1 cellular context compared by ENCODE assay signal in genomic region chr7:101165075-101165957, GRCh38.
TF ChIP-seq lines count a peak whose summit lies in the region.

TSS of gene VGF (minus strand) at chr7:101165569. CDS start at chr7:101164843, 726 bp downstream.

TF ChIP-seq in H1, 55 proteins besides CTCF, POLR2A, EP300 and RAD21 (continued from another document):
- TF ChIP-seq KDM4A (IDR thresholded peaks at IDR 0.05; ENCODE audit: low read depth, low read length, severe bottlenecking), result no peak
- no peak for TF ChIP-seq RFX5 (IDR thresholded peaks at IDR 0.05; ENCODE audit: borderline replicate concordance, low read depth, low read length)
- TF ChIP-seq EZH2 (IDR thresholded peaks at IDR 0.05; ENCODE audit: low read depth, low read length, severe bottlenecking), result no peak
- TF ChIP-seq JUND (IDR thresholded peaks at IDR 0.05; ENCODE audit: low read length), result peak; percentile 45; the same call in 1 of the 2 replicates
- TF ChIP-seq EGR1 (IDR thresholded peaks at IDR 0.05; ENCODE audit: borderline replicate concordance, low read depth, low read length), result peak; percentile 36; the same call in 1 of the 2 replicates
- TF ChIP-seq SP4 (IDR thresholded peaks at IDR 0.05; ENCODE audit: low read length), result peak; percentile 68
- 0 out of 2 replicates have a peak, but pooled peaks have one; percentile 19 for TF ChIP-seq SRF (IDR thresholded peaks at IDR 0.05; ENCODE audit: low read depth, low read length)
- TF ChIP-seq CEBPB (IDR thresholded peaks at IDR 0.05; ENCODE audit: low read depth, low read length), result no peak
- TF ChIP-seq FOSL1 (IDR thresholded peaks at IDR 0.05; ENCODE audit: insufficient read depth, low read depth, low read length), result no peak
- 0 out of 2 replicates have a peak, but pooled peaks have one; percentile 21 for TF ChIP-seq PHF8 (conservative IDR thresholded peaks at IDR 0.05; ENCODE audit: low read depth, low read length)
- peak; percentile 23; the same call in 1 of the 2 replicates for TF ChIP-seq ATF2 (IDR thresholded peaks at IDR 0.05; ENCODE audit: low read length)
- TF ChIP-seq ATF3 (IDR thresholded peaks at IDR 0.05; ENCODE audit: insufficient read depth, low read depth, low read length), result peak; percentile 86
- TF ChIP-seq SAP30 (IDR thresholded peaks at IDR 0.05; ENCODE audit: insufficient read depth, insufficient replicate concordance, low read length), result no peak
- TF ChIP-seq BACH1 (IDR thresholded peaks at IDR 0.05; ENCODE audit: low read length), result 0 out of 2 replicates have a peak, but pooled peaks have one; percentile 7
- TF ChIP-seq ASH2L (IDR thresholded peaks at IDR 0.05; ENCODE audit: low read length), result peak; percentile 65
- peak; percentile 95 for TF ChIP-seq NRF1 (IDR thresholded peaks at IDR 0.05; ENCODE audit: low read depth, low read length)
- TF ChIP-seq CBX8 (IDR thresholded peaks at IDR 0.05; ENCODE audit: borderline replicate concordance, low read depth, low read length), result no peak
- TF ChIP-seq USF2 (IDR thresholded peaks at IDR 0.05; ENCODE audit: low read length), result peak; percentile 97
- TF ChIP-seq SIRT6 (IDR thresholded peaks at IDR 0.05; ENCODE audit: low read length), result no peak
- peak; percentile 98 to 99 for TF ChIP-seq SIN3A (conservative IDR thresholded peaks at IDR 0.05 in 1 of 2, IDR thresholded peaks at IDR 0.05 in 1 of 2; ENCODE audit: low read depth in 1 of 2, low read length in 2 of 2)
- TF ChIP-seq SIX5 (IDR thresholded peaks at IDR 0.05; ENCODE audit: low read depth, low read length), result no peak
- TF ChIP-seq BRCA1 (IDR thresholded peaks at IDR 0.05; ENCODE audit: low read depth, low read length), result no peak
- no peak for TF ChIP-seq GTF2F1 (IDR thresholded peaks at IDR 0.05; ENCODE audit: borderline replicate concordance, low read depth, low read length)
- TF ChIP-seq KDM1A (IDR thresholded peaks at IDR 0.05; ENCODE audit: borderline replicate concordance, low read length), result 0 out of 2 replicates have a peak, but pooled peaks have one; percentile 12
